Comparison of ENCODE assay signal across 9 cellular contexts in the genomic region with DNA sequence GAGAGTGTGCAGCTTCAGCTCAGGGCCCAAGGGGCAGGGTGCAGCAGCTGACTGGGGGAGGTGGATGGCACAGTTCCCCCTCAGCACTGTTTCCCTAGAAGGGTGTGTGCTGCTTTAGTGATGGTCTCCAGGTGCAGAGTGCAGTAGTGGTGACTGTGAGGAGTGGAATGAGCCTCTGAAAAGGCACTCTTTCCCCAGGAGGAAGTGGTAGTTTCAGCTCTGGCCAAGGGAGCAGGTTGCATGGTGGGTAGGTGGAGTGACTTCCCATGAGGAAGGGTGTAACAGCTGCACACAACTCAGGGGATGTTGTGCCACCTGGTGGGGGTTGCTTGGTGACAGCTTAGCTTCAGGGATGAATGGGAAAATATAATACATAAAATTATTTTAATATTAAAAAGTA.
A peak's percentile ranks its signal among the peaks of the same experiment; 100 is the strongest.
DNase-seq lines count a peak whose midpoint lies in the region; ATAC-seq and TF ChIP-seq lines count a peak whose summit lies in the region.
"Had no signal": no experiment of that assay in that cellular context is flagged by ENCODE, and none has a peak within 500 bp of the region (broad histone marks: within the 10 kb centered on the region; RNA-seq: fewer than 3 reads in every experiment).

No MANE protein-coding gene starts in this region.

- no peaks in the 10 kb centered on the region for H3K79me2 ChIP-seq in OCI-LY7 (ENCODE audit: insufficient read depth, low read depth, low read length)

- H3K9me3 ChIP-seq in OCI-LY7 (ENCODE audit: low read length): no peaks in the 10 kb centered on the region

- H3K9me2 ChIP-seq in OCI-LY7 (ENCODE audit: insufficient read depth, low read length): no peaks in the 10 kb centered on the region

- H3K36me3 ChIP-seq in OCI-LY7 (ENCODE audit: insufficient read depth, low read length): no peaks in the 10 kb centered on the region

- H3K4me3 ChIP-seq in OCI-LY7 (ENCODE audit: low read depth, low read length, poor library complexity, severe bottlenecking): no peak overlapping the region

- no peaks in the 10 kb centered on the region for H3K4me1 ChIP-seq in OCI-LY7 (ENCODE audit: insufficient read depth, low read length, poor library complexity, severe bottlenecking)

- peak; percentile 47; the same call in 1 of the 2 replicates for TF ChIP-seq CTCF in OCI-LY7 (conservative IDR thresholded peaks at IDR 0.05; ENCODE audit: low read length)

- no peak overlapping the region for H3K4me2 ChIP-seq in OCI-LY7 (ENCODE audit: low read length)

- POLR2A ChIA-PET in OCI-LY7 (lab: Charles Lee): interaction anchor here (1.3 kb wide), 1 partner anchor 20 kb away, joined by 3 read pairs; no protein-coding TSS in a partner anchor

- H2AFZ ChIP-seq in OCI-LY7 (ENCODE audit: low read length): no peak overlapping the region

- intact Hi-C loops in OCI-LY7 (cut with micrococcal nuclease; ENCODE audit: unreplicated experiment): no loop called here

- in situ Hi-C loops in KBM-7 (cut with MboI; ENCODE audit: low pct_unique_long_range_greater_than_20kb, low sequenced_read_pairs): no loop called here

- CTCF ChIA-PET in OCI-LY7 (lab: Charles Lee; ENCODE audit: unreplicated experiment): no interaction called here

- H3K27ac ChIP-seq in OCI-LY7 (ENCODE audit: low read depth, low read length, poor library complexity, severe bottlenecking): no peak overlapping the region

- DNase-seq in OCI-LY7 (ENCODE audit: low spot score): peak; percentile 18
- peak; percentile 87 for DNase-seq in kidney tubule cell (ENCODE audit: low spot score)
- no peak for DNase-seq in activated T-cell treated with anti-CD3 and anti-CD28 coated beads, Interleukin-2, amount 50 U/mL, for 48 hours
- DNase-seq in A172 (ENCODE audit: low spot score): no peak
- no peak for DNase-seq in KBM-7
- DNase-seq: activated CD4-positive, CD25-positive, alpha-beta regulatory T cell treated with anti-CD3 and anti-CD28 coated beads, Interleukin-2, amount 50 U/mL, for 72 hours had no signal

- BruUV-seq in OCI-LY7 (replicated peaks; lab: Mats Ljungman, UMichigan): no TSS peak

- peak; percentile 62 for ATAC-seq in GM18511 (IDR thresholded peaks at IDR 0.05; ENCODE audit: unreplicated experiment)
- peak; percentile 51 for ATAC-seq in HG03039 (IDR thresholded peaks at IDR 0.05; ENCODE audit: unreplicated experiment)
- ATAC-seq in HG03571 (IDR thresholded peaks at IDR 0.05; ENCODE audit: unreplicated experiment): no peak

- no peaks in the 10 kb centered on the region for H4K20me1 ChIP-seq in OCI-LY7 (ENCODE audit: insufficient read depth, low read length)

Comparison
In these comparisons a context has a peak if more than half of its experiments do, and no peak if none do; other contexts are left out.
1. DNase-seq: peak in OCI-LY7 (single experiment) and kidney tubule cell (single experiment); none in activated T-cell treated with anti-CD3 and anti-CD28 coated beads, Interleukin-2, amount 50 U/mL, for 48 hours (0 of 2), A172 (single experiment) and KBM-7 (single experiment).